Comparison of ENCODE assay signal across 8 cellular contexts in the genomic region with DNA sequence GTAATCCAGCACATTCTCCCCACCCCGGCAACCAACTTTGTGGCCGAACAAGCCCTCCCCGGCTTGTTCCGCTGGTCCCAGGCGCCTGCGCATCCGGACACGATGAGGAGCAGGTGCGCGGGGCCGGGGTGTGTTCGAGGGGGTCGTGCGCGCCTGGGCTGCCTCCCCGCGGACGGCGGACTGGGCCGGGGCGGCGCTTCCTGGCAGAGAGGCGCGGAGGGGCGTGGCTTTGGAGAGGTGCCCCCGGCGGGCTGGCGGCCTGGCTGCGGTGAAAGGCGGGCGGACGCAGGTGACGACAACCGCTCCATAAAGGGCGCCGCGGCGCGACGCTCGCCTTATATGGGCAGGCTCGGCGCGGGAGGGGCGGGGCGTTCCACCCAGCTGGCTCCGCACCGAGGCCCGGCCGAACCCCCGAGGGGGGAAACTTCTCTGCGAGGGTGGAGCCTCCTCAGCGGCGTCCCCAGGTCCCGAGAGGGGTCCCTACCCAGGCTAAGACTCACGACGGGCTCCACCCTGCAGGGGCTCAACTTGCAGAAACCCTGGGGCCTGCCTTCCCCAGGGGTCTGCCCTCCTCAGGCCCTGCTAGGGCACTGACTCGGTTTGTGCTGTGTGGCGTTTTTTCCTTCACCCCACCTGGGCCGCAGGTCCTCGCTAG. TPM values are rescaled to one million over a fixed set of nuclear protein-coding genes. Genes with fewer than 3 reads are reported as not detected.
DNase-seq lines count a peak whose midpoint lies in the region; ATAC-seq and TF ChIP-seq lines count a peak whose summit lies in the region.

No MANE protein-coding gene starts in this region.

- no TSS peak for BruUV-seq in A673 (replicated peaks; lab: Mats Ljungman, UMichigan)

- no peaks in the 10 kb centered on the region for H3K9me3 Mint-ChIP-seq in memory B cell

- POLR2A ChIA-PET in A673 (lab: Charles Lee; ENCODE audit: low non-redundant PET): interaction anchor here (0.5 kb wide), 1 partner anchor 35 kb away, joined by 6 read pairs; no protein-coding TSS in a partner anchor

- peak overlapping the region; percentile 94 for H3K27ac Mint-ChIP-seq in memory B cell

- H3K36me3 ChIP-seq in A673 (ENCODE audit: insufficient read depth, low read length, poor library complexity, severe bottlenecking): no peaks in the 10 kb centered on the region

- H3K9me3 ChIP-seq in A673 (ENCODE audit: low read depth, low read length, poor library complexity, severe bottlenecking): no peaks in the 10 kb centered on the region

- H3K36me3 Mint-ChIP-seq in memory B cell: no peaks in the 10 kb centered on the region

- TF ChIP-seq CTCF in A673 (conservative IDR thresholded peaks at IDR 0.05; ENCODE audit: low read depth, low read length): 0 out of 2 replicates have a peak, but pooled peaks have one; percentile 21

- H3K4me3 Mint-ChIP-seq in memory B cell: peak overlapping the region; percentile 72

- H3K27me3 ChIP-seq in A673 (replicated peaks; ENCODE audit: insufficient read depth, low read depth, low read length, poor library complexity): no peaks in the 10 kb centered on the region

- H3K27ac ChIP-seq in A673 (ENCODE audit: low read depth, low read length, poor library complexity, severe bottlenecking): peak overlapping the region; percentile 91

- ATAC-seq in GM18873 (IDR thresholded peaks at IDR 0.05; ENCODE audit: low FRiP score, unreplicated experiment) (peak; percentile 44), HG03354 (IDR thresholded peaks at IDR 0.05; ENCODE audit: poor library complexity, severe bottlenecking, unreplicated experiment) (peak; percentile 53), memory B cell (ENCODE audit: low read depth) (peak; percentile 60)

- H3K4me3 ChIP-seq in A673 (ENCODE audit: low read depth, low read length, poor library complexity, severe bottlenecking): peak overlapping the region; percentile 41

- peaks cover 28% of the 10 kb centered on the region for H3K4me1 Mint-ChIP-seq in memory B cell

- CTCF ChIA-PET in A673 (lab: Charles Lee): interaction anchor here (0.6 to 0.8 kb wide), 3 partner anchors 15 to 168 kb away, joined by 4 to 8 read pairs (median 5); partner anchors contain the start of gene TXN2

- intact Hi-C loops in A673 (cut with micrococcal nuclease; ENCODE audit: unreplicated experiment): loop anchor here (5.0 kb wide), 1 partner anchor 68 kb away; the partner anchor contains the start of gene MYH9

- peak; percentile 88 for DNase-seq in A673 (ENCODE audit: low spot score)
- peak; percentile 56 for DNase-seq in NCI-H82 treated with DMSO at 0.1 percent for 48 hours (lab: John Stamatoyannopoulos, UW; ENCODE audit: unreplicated experiment)
- DNase-seq in activated CD8-positive, alpha-beta memory T cell treated with anti-CD3 and anti-CD28 coated beads for 4 hours (ENCODE audit: low read depth in 2 of 2): peak; percentile 88 to 92
- peak; percentile 88 for DNase-seq in effector CD8-positive, alpha-beta T cell (lab: John Stamatoyannopoulos, UW)
- DNase-seq in memory B cell (ENCODE audit: low spot score in 2 of 2): peak; percentile 88
- peak; percentile 89 to 97 (median 92) for DNase-seq in stimulated activated CD4-positive, alpha-beta T cell treated with anti-CD3 and anti-CD28 coated beads, TNF-alpha, amount 100 ng/mL, for 48 hours (ENCODE audit: low read depth in 3 of 3)

- H3K27me3 Mint-ChIP-seq in memory B cell: no peaks in the 10 kb centered on the region

- H3K4me1 ChIP-seq in A673 (ENCODE audit: insufficient read depth, low read length, poor library complexity, severe bottlenecking): peaks cover 15% of the 10 kb centered on the region

RNA-seq across cellular contexts. Expression of gene TXN2, which starts 26.4 kb away (rescaled TPM):
- 85.4 and 88.4 TPM in 2 replicates for total RNA-seq in A673 (2021)

RNA-seq across cellular contexts. Expression of gene FOXRED2, which starts 51.8 kb away (rescaled TPM):
- total RNA-seq in A673 (2021): 53.8 and 60.4 TPM in 2 replicates

Comparison
In these comparisons a context has a peak if more than half of its experiments do, and no peak if none do; other contexts are left out.
1. Peak in every context shown above with its lines: DNase-seq, ATAC-seq, H3K4me3 ChIP-seq and H3K27ac ChIP-seq.